Comparison of ENCODE assay signal across 13 cellular contexts in genomic region chr6:80197474-80197873, GRCh38.
DNase-seq lines count a peak whose midpoint lies in the region; ATAC-seq and FAIRE-seq lines count a peak whose summit lies in the region.
"Had no signal": no experiment of that assay in that cellular context is flagged by ENCODE, and none has a peak within 500 bp of the region (broad histone marks: within the 10 kb centered on the region; RNA-seq: fewer than 3 reads in every experiment).

No MANE protein-coding gene starts in this region.

- H3K27me3 ChIP-seq in adipocyte (replicated peaks; ENCODE audit: control insufficient read depth, insufficient read depth, low read length) (no peaks in the 10 kb centered on the region), small intestine (ENCODE audit: control insufficient read depth in 2 of 2, insufficient read depth in 2 of 2, low read length in 2 of 2) (no peaks in the 10 kb centered on the region)

- H3K36me3 ChIP-seq in adipocyte (ENCODE audit: control insufficient read depth, insufficient read depth, low read length, severe bottlenecking) (no peaks in the 10 kb centered on the region), small intestine (ENCODE audit: control insufficient read depth in 2 of 2, insufficient read depth in 2 of 2, low read length in 2 of 2) (peaks cover 2% of the 10 kb centered on the region in 2 donors)

- H3K4me3 ChIP-seq in adipocyte (ENCODE audit: low read length) (no peak overlapping the region), small intestine (ENCODE audit: low read depth in 1 of 2, low read length in 2 of 2) (no peak overlapping the region)

- intact Hi-C loops in left ventricle myocardium superior (cut with micrococcal nuclease), result no loop called here

- H3K4me1 ChIP-seq in adipocyte (ENCODE audit: control insufficient read depth, insufficient read depth, low read length) (peaks cover 14% of the 10 kb centered on the region), small intestine (ENCODE audit: control insufficient read depth in 2 of 2, insufficient read depth in 1 of 2, low read depth in 1 of 2, low read length in 1 of 2) (peaks cover 0 to 2% of the 10 kb centered on the region in 2 donors)

- peak; percentile 5 to 22 for DNase-seq in NCI-H524 (lab: John Stamatoyannopoulos, UW)
- no peak for DNase-seq in NCI-H524 treated with DMSO at 0.1 percent for 48 hours (lab: John Stamatoyannopoulos, UW)
- DNase-seq in adipocyte (ENCODE audit: low read depth), result peak; percentile 36
- no peak for DNase-seq in left ventricle myocardium superior
- DNase-seq in small intestine, result peak; percentile 22
- DNase-seq in islet precursor cell, result no peak
- DNase-seq in midbrain (lab: John Stamatoyannopoulos, UW), result no peak
- DNase-seq: activated T-cell treated with anti-CD3 and anti-CD28 coated beads, Interleukin-2, amount 50 U/mL, for 48 hours; DND-41; effector CD8-positive, alpha-beta T cell; NCI-H1048; T-cell had no signal

- no peak overlapping the region for H3K9ac ChIP-seq in adipocyte (ENCODE audit: low read length)

- no peak for FAIRE-seq in small intestine (lab: Jason Lieb, UNC)

- ATAC-seq in left ventricle myocardium superior, result peak; percentile 98
- no peak for ATAC-seq in HG02970 (IDR thresholded peaks at IDR 0.05; ENCODE audit: low FRiP score, unreplicated experiment)
- ATAC-seq: T-cell had no signal

- H3K9me3 ChIP-seq in adipocyte (ENCODE audit: control insufficient read depth, low read length) (no peaks in the 10 kb centered on the region), small intestine (ENCODE audit: control insufficient read depth, low read depth) (peaks cover 2% of the 10 kb centered on the region)

- no peak overlapping the region for H3K27ac ChIP-seq in small intestine (ENCODE audit: low read depth in 1 of 2, low read length in 1 of 2)

- 71 to 91% (median 74%) methylated on average over 1 of the region's 1 CpG for WGBS in small intestine, 3 donors

Comparison
In these comparisons a context has a peak if more than half of its experiments do, and no peak if none do; other contexts are left out.
1. DNase-seq: peak in NCI-H524 (2 of 2), adipocyte (single experiment) and small intestine (single experiment); none in NCI-H524 treated with DMSO at 0.1 percent for 48 hours (single experiment), left ventricle myocardium superior (single experiment), islet precursor cell (single experiment) and midbrain (single experiment).